In genomic region chr9:34611811-34612787, GRCh38 we compare ENCODE assay signal across 1 cellular context.
TF ChIP-seq lines count a peak whose summit lies in the region.

TSS of gene RPP25L (minus strand) at chr9:34612097. CDS start at chr9:34611296, 801 bp downstream.

TF ChIP-seq in K562, 482 proteins besides CTCF, POLR2A, EP300 and RAD21 (continued from another document and continues in another):
- TF ChIP-seq RERE (CRISPR knock-in tag; IDR thresholded peaks at IDR 0.05; ENCODE audit: borderline replicate concordance) (no peak), FIP1L1 (IDR thresholded peaks at IDR 0.05; ENCODE audit: low read depth, low read length, poor library complexity, severe bottlenecking) (no peak), PHB (CRISPR knock-in tag; IDR thresholded peaks at IDR 0.05) (no peak), NFIX (CRISPR knock-in tag; IDR thresholded peaks at IDR 0.05; ENCODE audit: low read depth) (no peak), FOXP1 (CRISPR knock-in tag; IDR thresholded peaks at IDR 0.05) (peak; percentile 46; the same call in 1 of the 2 replicates), ILF3 (IDR thresholded peaks at IDR 0.05; ENCODE audit: borderline replicate concordance) (no peak), ZNF224 (CRISPR knock-in tag; IDR thresholded peaks at IDR 0.05) (no peak), ZZZ3 (IDR thresholded peaks at IDR 0.05) (no peak), GTF2A2 (tag; IDR thresholded peaks at IDR 0.05) (no peak), E2F3 (CRISPR knock-in tag; IDR thresholded peaks at IDR 0.05) (no peak), CBX5 (IDR thresholded peaks at IDR 0.05; ENCODE audit: borderline replicate concordance, low read depth) (no peak), SAFB (IDR thresholded peaks at IDR 0.05; ENCODE audit: borderline replicate concordance, low read depth, low read length) (no peak), MED1 (CRISPR knock-in tag; IDR thresholded peaks at IDR 0.05; ENCODE audit: borderline replicate concordance) (no peak), CEBPZ (IDR thresholded peaks at IDR 0.05; ENCODE audit: borderline replicate concordance, low read depth, low read length) (no peak), HDAC8 (tag; IDR thresholded peaks at IDR 0.05) (no peak), TFAM (CRISPR knock-in tag; conservative IDR thresholded peaks at IDR 0.05) (no peak), DEAF1 (CRISPR knock-in tag; IDR thresholded peaks at IDR 0.05) (no peak), ZNF561 (CRISPR knock-in tag; conservative IDR thresholded peaks at IDR 0.05) (no peak), ZBTB8A (IDR thresholded peaks at IDR 0.05; ENCODE audit: partially characterized antibody) (no peak), MEF2A (IDR thresholded peaks at IDR 0.05; ENCODE audit: control insufficient read depth, low read depth, low read length) (no peak), ZNF324 (CRISPR knock-in tag; IDR thresholded peaks at IDR 0.05) (no peak), GATAD2A (IDR thresholded peaks at IDR 0.05) (no peak), XRCC4 (IDR thresholded peaks at IDR 0.05; ENCODE audit: extremely low read depth, insufficient read depth, insufficient read length) (no peak), ZNF79 (CRISPR knock-in tag; IDR thresholded peaks at IDR 0.05; ENCODE audit: low read depth) (no peak), ZNF407 (IDR thresholded peaks at IDR 0.05; ENCODE audit: low read depth) (no peak), KLF10 (CRISPR knock-in tag; IDR thresholded peaks at IDR 0.05) (no peak), GTF2E2 (tag; IDR thresholded peaks at IDR 0.05) (peak; percentile 69), PURB (CRISPR knock-in tag; IDR thresholded peaks at IDR 0.05; ENCODE audit: low read depth) (no peak), PPARD (CRISPR knock-in tag; IDR thresholded peaks at IDR 0.05) (no peak), GTF2F1 (IDR thresholded peaks at IDR 0.05; ENCODE audit: low read depth, low read length) (no peak; the same call in 1 of the 2 replicates), XRCC3 (IDR thresholded peaks at IDR 0.05) (no peak), CBFB (CRISPR knock-in tag; IDR thresholded peaks at IDR 0.05) (no peak), ARID3A (IDR thresholded peaks at IDR 0.05; ENCODE audit: borderline replicate concordance, low read depth, low read length) (no peak), SMAD1 (IDR thresholded peaks at IDR 0.05; ENCODE audit: low read depth, low read length, partially characterized antibody) (peak; percentile 28), MTA3 (IDR thresholded peaks at IDR 0.05; ENCODE audit: borderline replicate concordance) (0 out of 2 replicates have a peak, but pooled peaks have one; percentile 21), ETV6 (IDR thresholded peaks at IDR 0.05; ENCODE audit: borderline replicate concordance in 1 of 2, low read depth in 2 of 2, low read length in 1 of 2) (no peak), ETV6 (CRISPR knock-in tag; IDR thresholded peaks at IDR 0.05; ENCODE audit: borderline replicate concordance) (no peak), SP1 (CRISPR knock-in tag; IDR thresholded peaks at IDR 0.05) (peak; percentile 51; the same call in 1 of the 2 replicates), SLC30A9 (CRISPR knock-in tag; IDR thresholded peaks at IDR 0.05) (no peak), PCBP1 (IDR thresholded peaks at IDR 0.05; ENCODE audit: low read depth, low read length, poor library complexity, severe bottlenecking) (no peak), CSDE1 (IDR thresholded peaks at IDR 0.05) (no peak)
